9 cellular contexts compared by ENCODE assay signal in genomic region chr16:53080345-53081031, GRCh38. TPM values are rescaled to one million over a fixed set of nuclear protein-coding genes. Genes with fewer than 3 reads are reported as not detected.
DNase-seq lines count a peak whose midpoint lies in the region; ATAC-seq and TF ChIP-seq lines count a peak whose summit lies in the region.
"Had no signal": no experiment of that assay in that cellular context is flagged by ENCODE, and none has a peak within 500 bp of the region (broad histone marks: within the 10 kb centered on the region; RNA-seq: fewer than 3 reads in every experiment).

No MANE protein-coding gene starts in this region.

- H3K27ac ChIP-seq in Karpas-422 (ENCODE audit: low read length) = no peak overlapping the region
- H3K27ac ChIP-seq in tibial nerve = peak overlapping the region; percentile 36 to 90 (median 69)

- ATAC-seq in GM19035 (IDR thresholded peaks at IDR 0.05; ENCODE audit: unreplicated experiment) = no peak
- ATAC-seq: HCT116 had no signal

- peak; percentile 27 for DNase-seq in Karpas-422
- DNase-seq in dermis microvascular lymphatic vessel endothelial cell (ENCODE audit: low read depth in 2 of 2) = peak; percentile 40 to 82
- DNase-seq in lung microvascular endothelial cell (ENCODE audit: low read depth in 2 of 2) = peak; percentile 69 to 83
- DNase-seq in tibial nerve (ENCODE audit: low spot score in 2 of 2) = peak; percentile 47 to 57
- no peak for DNase-seq in stimulated activated CD8-positive, alpha-beta memory T cell treated with anti-CD3 and anti-CD28 coated beads, Interleukin-4, amount 100 ng/mL, for 48 hours
- DNase-seq in retina = no peak
- DNase-seq in stimulated activated CD4-positive, alpha-beta T cell treated with anti-CD3 and anti-CD28 coated beads, Interleukin-2, amount 100 ng/mL, for 24 hours = no peak

- no peak overlapping the region for H3K4me2 ChIP-seq in Karpas-422 (ENCODE audit: low read depth, low read length, poor library complexity, severe bottlenecking)

- no peak overlapping the region for H2AFZ ChIP-seq in Karpas-422 (ENCODE audit: low read length)

- TF ChIP-seq EP300 in tibial nerve (IDR thresholded peaks at IDR 0.05) = peak in 1 of 2 donors; percentile 79

- H3K9ac ChIP-seq in Karpas-422 (ENCODE audit: low read length) = no peak overlapping the region

- H3K4me3 ChIP-seq in Karpas-422 (ENCODE audit: low read length) (no peak overlapping the region), tibial nerve (no peak overlapping the region)

- 22 to 27% methylated on average over 8 of the region's 8 CpGs for WGBS in tibial nerve, 2 donors

- no peaks in the 10 kb centered on the region for H3K36me3 ChIP-seq in Karpas-422 (ENCODE audit: insufficient read depth, low read length)
- no peaks in the 10 kb centered on the region for H3K36me3 ChIP-seq in tibial nerve

- TF ChIP-seq POLR2A in tibial nerve (IDR thresholded peaks at IDR 0.05) = no peak

- TF ChIP-seq CTCF in tibial nerve (IDR thresholded peaks at IDR 0.05) = no peak

- no peaks in the 10 kb centered on the region for H3K27me3 ChIP-seq in Karpas-422 (ENCODE audit: low read length)
- H3K27me3 ChIP-seq in tibial nerve = no peaks in the 10 kb centered on the region

- H3K79me2 ChIP-seq in Karpas-422 (ENCODE audit: low read length) = peaks cover 88% of the 10 kb centered on the region

- H3K4me1 ChIP-seq in Karpas-422 (ENCODE audit: low read length) (peaks cover 12% of the 10 kb centered on the region), tibial nerve (peaks cover 7 to 69% (median 37%) of the 10 kb centered on the region in 4 donors)

- no peaks in the 10 kb centered on the region for H3K9me2 ChIP-seq in Karpas-422 (replicated peaks; ENCODE audit: insufficient read depth, low read length)

- H4K20me1 ChIP-seq in Karpas-422 (ENCODE audit: insufficient read depth, low read depth, low read length) = no peaks in the 10 kb centered on the region; the same call in 1 of the 2 replicates

- no peaks in the 10 kb centered on the region for H3K9me3 ChIP-seq in Karpas-422 (ENCODE audit: low read length)
- no peaks in the 10 kb centered on the region for H3K9me3 ChIP-seq in tibial nerve

RNA-seq across cellular contexts. Expression of gene CHD9, which starts 25.7 kb away (rescaled TPM):
- total RNA-seq in Karpas-422 (2014; rRNA removed; shearing (Covaris generic); ENCODE audit: low replicate concordance) = 75.9 and 111 TPM in 2 replicates
- total RNA-seq in dermis microvascular lymphatic vessel endothelial cell (24.0 and 26.9 TPM in 2 replicates), lung microvascular endothelial cell (22.2 and 41.7 TPM in 2 replicates), tibial nerve (100 to 1,000 TPM in 1 of 4 donors, 10 to 100 TPM in 3; 82.2 to 114 (median 91.3) TPM)

RNA-seq across cellular contexts. Expression of gene CHD9NB, which starts 27.8 kb away (rescaled TPM):
- total RNA-seq in Karpas-422 (2014; rRNA removed; shearing (Covaris generic); ENCODE audit: low replicate concordance) = not detected in 2 replicates
- total RNA-seq in dermis microvascular lymphatic vessel endothelial cell (0.13 and 0.39 TPM in 2 replicates), lung microvascular endothelial cell (under 0.01 and 0.22 TPM in 2 replicates), tibial nerve (10 to 100 TPM in 2 of 4 donors, 1 to 10 TPM in 2; 5.1 to 16.4 (median 9.3) TPM)

Comparison
In these comparisons a context has a peak if more than half of its experiments do, and no peak if none do; other contexts are left out.
1. DNase-seq: peak in Karpas-422 (single experiment), dermis microvascular lymphatic vessel endothelial cell (2 of 2), lung microvascular endothelial cell (2 of 2) and tibial nerve (2 of 2); none in stimulated activated CD8-positive, alpha-beta memory T cell treated with anti-CD3 and anti-CD28 coated beads, Interleukin-4, amount 100 ng/mL, for 48 hours (single experiment), retina (single experiment) and stimulated activated CD4-positive, alpha-beta T cell treated with anti-CD3 and anti-CD28 coated beads, Interleukin-2, amount 100 ng/mL, for 24 hours (0 of 2).